1 cellular context compared by ENCODE assay signal in the genomic region with DNA sequence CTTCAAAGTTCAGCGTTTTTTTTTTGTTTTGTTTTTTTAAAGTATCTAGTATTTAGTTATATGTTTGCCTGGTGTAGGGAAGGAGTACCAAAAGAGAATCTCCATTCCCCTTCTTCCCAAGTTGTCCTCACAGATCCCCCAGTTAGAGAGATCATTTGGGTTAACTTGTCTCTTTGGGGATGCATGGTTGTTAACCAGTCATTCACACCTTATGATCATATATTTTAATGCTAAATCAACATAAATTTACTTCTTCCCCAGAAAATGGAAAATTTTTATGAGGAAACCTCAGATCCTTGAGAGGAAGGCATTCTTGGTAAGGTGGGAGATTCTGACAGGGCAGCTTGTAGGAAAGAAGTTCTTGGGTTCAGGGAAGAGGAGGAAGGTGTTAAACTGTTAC.
TF ChIP-seq lines count a peak whose summit lies in the region.

No MANE protein-coding gene starts in this region.

TF ChIP-seq in GM23338, 12 proteins besides CTCF, POLR2A, EP300 and RAD21 (continued from another document):
- TF ChIP-seq ZNF462 (CRISPR knock-in tag; IDR thresholded peaks at IDR 0.05) = no peak
- no peak for TF ChIP-seq STAT1 (IDR thresholded peaks at IDR 0.05; ENCODE audit: unreplicated experiment)
- no peak for TF ChIP-seq POLR2AphosphoS5 (IDR thresholded peaks at IDR 0.05; ENCODE audit: low read depth)
- TF ChIP-seq CREB1 (CRISPR knock-in tag; IDR thresholded peaks at IDR 0.05; ENCODE audit: low read depth) = no peak
- TF ChIP-seq NANOG (IDR thresholded peaks at IDR 0.05; ENCODE audit: borderline replicate concordance) = no peak
- no peak for TF ChIP-seq EZH2phosphoT487 (IDR thresholded peaks at IDR 0.05; ENCODE audit: unreplicated experiment)
- TF ChIP-seq EZH2 (IDR thresholded peaks at IDR 0.05; ENCODE audit: low read depth, unreplicated experiment) = no peak
- no peak for TF ChIP-seq REST (IDR thresholded peaks at IDR 0.05; ENCODE audit: unreplicated experiment)
TF ChIP-seq in GM23338: peak in this region for 0.
